Comparison of ENCODE assay signal across 37 cellular contexts in the genomic region with DNA sequence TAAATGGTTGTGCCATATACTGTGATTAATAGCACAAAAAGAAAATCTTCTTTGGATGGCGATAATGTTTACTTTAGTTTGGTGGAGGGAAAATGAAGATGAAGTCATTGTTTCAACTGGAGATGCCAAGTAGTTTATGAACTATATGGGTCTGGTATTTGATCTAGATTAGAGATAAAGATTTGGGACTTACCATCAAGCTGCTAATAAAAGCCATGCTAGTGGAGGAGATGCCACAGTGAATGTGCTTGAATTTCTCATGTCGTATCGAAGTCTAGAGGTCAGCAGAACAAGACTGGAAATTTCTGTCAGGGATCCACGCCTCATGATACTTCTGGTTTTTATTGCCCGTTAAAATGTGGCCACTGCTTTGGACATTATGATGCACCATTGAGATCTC.
"Had no signal": no experiment of that assay in that cellular context is flagged by ENCODE, and none has a peak within 500 bp of the region (broad histone marks: within the 10 kb centered on the region; RNA-seq: fewer than 3 reads in every experiment).

No MANE protein-coding gene starts in this region.

- H3K4me1 ChIP-seq: Peyer's patch, SJSA1 had no signal

- DNase-seq: activated CD4-positive, alpha-beta memory T cell treated with anti-CD3 and anti-CD28 coated beads, Interleukin-2, amount 10 ng/mL, durations not matched to agents 7 days and 5 days; activated CD4-positive, alpha-beta T cell treated with anti-CD3 and anti-CD28 coated beads for 1 hour; activated CD4-positive, alpha-beta T cell treated with anti-CD3 and anti-CD28 coated beads for 48 hours; activated CD4-positive, CD25-positive, alpha-beta regulatory T cell; activated CD8-positive, alpha-beta memory T cell treated with anti-CD3 and anti-CD28 coated beads for 24 hours; activated effector memory CD4-positive, alpha-beta T cell treated with anti-CD3 and anti-CD28 coated beads, Interleukin-2, amount 50 U/mL, for 16 hours; activated naive CD4-positive, alpha-beta T cell; activated naive CD4-positive, alpha-beta T cell treated with anti-CD3 and anti-CD28 coated beads, Interleukin-2, amount 50 U/mL, for 16 hours; activated naive CD8-positive, alpha-beta T cell treated with anti-CD3 and anti-CD28 coated beads for 36 hours; activated T-cell treated with anti-CD3 and anti-CD28 coated beads, Interleukin-2, amount 50 U/mL, for 1 hour; activated T-cell treated with anti-CD3 and anti-CD28 coated beads, Interleukin-2, amount 50 U/mL, for 72 hours; amniotic stem cell; aorta; NCI-H1048; NCI-H1105 treated with DMSO at 0.1 percent for 48 hours; NCI-H1436 treated with DMSO at 0.1 percent for 48 hours; NCI-H1694 treated with DMSO at 0.1 percent for 48 hours; NCI-H2029 treated with DMSO at 0.1 percent for 48 hours; NCI-H2107; NCI-H2171; NCI-H226; NCI-H446 treated with DMSO at 0.1 percent for 48 hours; NCI-H524; NCI-H69; NCI-H82; Peyer's patch; RPMI8226; SHP77 treated with DMSO at 0.1 percent for 48 hours; SW 1271; T-helper 1 cell; T-helper 2 cell; T-helper 9 cell; WERI-Rb-1 had no signal

- H3K4me3 ChIP-seq: cardiac muscle cell, Peyer's patch, SJSA1 had no signal

- H3K36me3 ChIP-seq: Peyer's patch, SJSA1, WERI-Rb-1 had no signal

- H3K27me3 ChIP-seq: cardiac muscle cell, Peyer's patch, SJSA1 had no signal

- H3K27me3 Mint-ChIP-seq: activated CD4-positive, alpha-beta memory T cell treated with anti-CD3 and anti-CD28 coated beads, Interleukin-2, amount 10 ng/mL, durations not matched to agents 7 days and 5 days; activated naive CD8-positive, alpha-beta T cell treated with anti-CD3 and anti-CD28 coated beads for 36 hours; activated T-helper 17 cell treated with anti-CD3 and anti-CD28 coated beads, Interleukin-2, amount 50 U/mL, for 72 hours had no signal

- H3K27ac ChIP-seq: cardiac muscle cell, KMS-11, Peyer's patch, SJSA1, WERI-Rb-1 had no signal

- H3K9ac ChIP-seq: KMS-11 had no signal

- H3K36me3 Mint-ChIP-seq: activated naive CD8-positive, alpha-beta T cell treated with anti-CD3 and anti-CD28 coated beads for 36 hours had no signal

- H3K27ac Mint-ChIP-seq: activated CD4-positive, alpha-beta memory T cell treated with anti-CD3 and anti-CD28 coated beads, Interleukin-2, amount 10 ng/mL, durations not matched to agents 7 days and 5 days; activated naive CD8-positive, alpha-beta T cell treated with anti-CD3 and anti-CD28 coated beads for 36 hours; activated T-cell treated with anti-CD3 and anti-CD28 coated beads, Interleukin-2, amount 50 U/mL, for 72 hours; activated T-helper 17 cell treated with anti-CD3 and anti-CD28 coated beads, Interleukin-2, amount 50 U/mL, for 72 hours had no signal

- H3K9me3 ChIP-seq: SJSA1 had no signal

- H3K4me2 ChIP-seq: KMS-11 had no signal

- H3K4me3 Mint-ChIP-seq: activated CD4-positive, alpha-beta memory T cell treated with anti-CD3 and anti-CD28 coated beads, Interleukin-2, amount 10 ng/mL, durations not matched to agents 7 days and 5 days; activated naive CD8-positive, alpha-beta T cell treated with anti-CD3 and anti-CD28 coated beads for 36 hours; activated T-cell treated with anti-CD3 and anti-CD28 coated beads, Interleukin-2, amount 50 U/mL, for 72 hours; activated T-helper 17 cell treated with anti-CD3 and anti-CD28 coated beads, Interleukin-2, amount 50 U/mL, for 72 hours had no signal

- ATAC-seq: activated T-cell treated with anti-CD3 and anti-CD28 coated beads, Interleukin-2, amount 50 U/mL, for 72 hours; activated T-helper 17 cell treated with anti-CD3 and anti-CD28 coated beads, Interleukin-2, amount 50 U/mL, for 72 hours had no signal

- H3K4me1 Mint-ChIP-seq: activated CD4-positive, alpha-beta memory T cell treated with anti-CD3 and anti-CD28 coated beads, Interleukin-2, amount 10 ng/mL, durations not matched to agents 7 days and 5 days; activated naive CD8-positive, alpha-beta T cell treated with anti-CD3 and anti-CD28 coated beads for 36 hours; activated T-helper 17 cell treated with anti-CD3 and anti-CD28 coated beads, Interleukin-2, amount 50 U/mL, for 72 hours had no signal
